In the genomic region with DNA sequence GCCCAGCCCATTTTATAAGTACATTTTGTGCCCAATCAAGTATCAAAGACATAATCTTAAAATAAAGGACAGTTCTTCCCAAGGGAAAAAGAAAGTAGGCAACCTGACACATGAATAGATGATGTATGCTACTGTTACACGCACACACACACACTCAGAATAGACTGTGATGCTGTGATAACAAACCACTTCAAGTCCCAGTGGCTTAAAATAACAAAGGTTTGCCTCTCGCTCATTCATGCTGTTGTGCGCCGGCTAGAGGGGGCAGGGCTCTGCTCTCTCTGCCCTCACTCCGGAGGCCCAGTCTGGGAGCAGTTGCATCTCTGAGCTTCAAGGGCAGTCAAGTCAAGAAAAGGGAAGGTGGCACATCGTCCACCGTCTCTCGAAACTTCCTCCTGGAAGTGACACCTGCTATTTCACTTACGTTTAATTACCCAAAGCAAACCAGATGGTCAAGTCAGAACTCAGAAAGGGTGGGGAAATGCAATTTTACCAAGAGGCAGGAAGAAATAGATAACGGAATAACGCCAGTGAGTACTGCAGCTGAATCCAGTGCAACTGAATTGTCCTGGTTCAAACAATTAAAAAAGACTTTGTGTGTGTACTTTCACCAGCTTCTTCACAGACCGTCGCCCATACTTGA, we compare ENCODE assay signal across 1 cellular context.
A peak's percentile ranks its signal among the peaks of the same experiment; 100 is the strongest.
TF ChIP-seq lines count a peak whose summit lies in the region.

No MANE protein-coding gene starts in this region.

TF ChIP-seq in K562, 482 proteins besides CTCF, POLR2A, EP300 and RAD21 (continued from another document and continues in another):
- TF ChIP-seq RBM39 (optimal IDR thresholded peaks at IDR 0.05; ENCODE audit: low read depth, low read length) = no peak
- TF ChIP-seq TAF1 (IDR thresholded peaks at IDR 0.05; ENCODE audit: control insufficient read depth, extremely low read depth, insufficient read depth, low read length, severe bottlenecking) = no peak
- TF ChIP-seq SP1 (CRISPR knock-in tag; IDR thresholded peaks at IDR 0.05) = peak; percentile 31; the same call in 1 of the 2 replicates
- TF ChIP-seq SETDB1 (IDR thresholded peaks at IDR 0.05; ENCODE audit: low read length) = no peak
- TF ChIP-seq RBM25 (IDR thresholded peaks at IDR 0.05; ENCODE audit: low read depth, low read length, severe bottlenecking) = no peak
- no peak for TF ChIP-seq IRF2 (CRISPR knock-in tag; IDR thresholded peaks at IDR 0.05)
- no peak for TF ChIP-seq STAT5B (CRISPR knock-in tag; IDR thresholded peaks at IDR 0.05)
- no peak for TF ChIP-seq PHB (CRISPR knock-in tag; IDR thresholded peaks at IDR 0.05)
- no peak for TF ChIP-seq XRCC3 (IDR thresholded peaks at IDR 0.05)
- no peak for TF ChIP-seq MTF1 (CRISPR knock-in tag; IDR thresholded peaks at IDR 0.05; ENCODE audit: borderline replicate concordance)
- TF ChIP-seq ZC3H4 (CRISPR knock-in tag; IDR thresholded peaks at IDR 0.05; ENCODE audit: borderline replicate concordance) = no peak
- no peak for TF ChIP-seq CBX8 (IDR thresholded peaks at IDR 0.05; ENCODE audit: borderline replicate concordance, extremely low read depth, low read depth, low read length, poor library complexity, severe bottlenecking)
- no peak for TF ChIP-seq THRAP3 (IDR thresholded peaks at IDR 0.05; ENCODE audit: borderline replicate concordance)
- no peak for TF ChIP-seq CEBPG (CRISPR knock-in tag; IDR thresholded peaks at IDR 0.05)
- no peak for TF ChIP-seq CEBPG (tag; conservative IDR thresholded peaks at IDR 0.05 in 1 of 2, IDR thresholded peaks at IDR 0.05 in 1 of 2)
- TF ChIP-seq ZNF584 (CRISPR knock-in tag; IDR thresholded peaks at IDR 0.05; ENCODE audit: low read depth) = no peak
- TF ChIP-seq NFXL1 (CRISPR knock-in tag; IDR thresholded peaks at IDR 0.05) = no peak
- 0 out of 2 replicates have a peak, but pooled peaks have one; percentile 19 for TF ChIP-seq SMARCE1 (IDR thresholded peaks at IDR 0.05)
- no peak for TF ChIP-seq NCOA6 (IDR thresholded peaks at IDR 0.05)
- no peak for TF ChIP-seq KLF16 (IDR thresholded peaks at IDR 0.05)
- no peak for TF ChIP-seq ZNF274 (IDR thresholded peaks at IDR 0.05; ENCODE audit: borderline replicate concordance, low read depth, low read length)
- no peak for TF ChIP-seq BMI1 (IDR thresholded peaks at IDR 0.05; ENCODE audit: low read length)
- TF ChIP-seq, protein P1, sequence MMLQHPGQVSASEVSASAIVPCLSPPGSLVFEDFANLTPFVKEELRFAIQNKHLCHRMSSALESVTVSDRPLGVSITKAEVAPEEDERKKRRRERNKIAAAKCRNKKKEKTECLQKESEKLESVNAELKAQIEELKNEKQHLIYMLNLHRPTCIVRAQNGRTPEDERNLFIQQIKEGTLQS (IDR thresholded peaks at IDR 0.05) = peak; percentile 13; the same call in 1 of the 2 replicates
- TF ChIP-seq, protein P1 (CRISPR knock-in tag; conservative IDR thresholded peaks at IDR 0.05) = no peak
- TF ChIP-seq, protein P2, sequence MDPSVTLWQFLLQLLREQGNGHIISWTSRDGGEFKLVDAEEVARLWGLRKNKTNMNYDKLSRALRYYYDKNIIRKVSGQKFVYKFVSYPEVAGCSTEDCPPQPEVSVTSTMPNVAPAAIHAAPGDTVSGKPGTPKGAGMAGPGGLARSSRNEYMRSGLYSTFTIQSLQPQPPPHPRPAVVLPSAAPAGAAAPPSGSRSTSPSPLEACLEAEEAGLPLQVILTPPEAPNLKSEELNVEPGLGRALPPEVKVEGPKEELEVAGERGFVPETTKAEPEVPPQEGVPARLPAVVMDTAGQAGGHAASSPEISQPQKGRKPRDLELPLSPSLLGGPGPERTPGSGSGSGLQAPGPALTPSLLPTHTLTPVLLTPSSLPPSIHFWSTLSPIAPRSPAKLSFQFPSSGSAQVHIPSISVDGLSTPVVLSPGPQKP (CRISPR knock-in tag; IDR thresholded peaks at IDR 0.05) = no peak
- TF ChIP-seq RNF2 (IDR thresholded peaks at IDR 0.05) = no peak
- TF ChIP-seq, protein P3, sequence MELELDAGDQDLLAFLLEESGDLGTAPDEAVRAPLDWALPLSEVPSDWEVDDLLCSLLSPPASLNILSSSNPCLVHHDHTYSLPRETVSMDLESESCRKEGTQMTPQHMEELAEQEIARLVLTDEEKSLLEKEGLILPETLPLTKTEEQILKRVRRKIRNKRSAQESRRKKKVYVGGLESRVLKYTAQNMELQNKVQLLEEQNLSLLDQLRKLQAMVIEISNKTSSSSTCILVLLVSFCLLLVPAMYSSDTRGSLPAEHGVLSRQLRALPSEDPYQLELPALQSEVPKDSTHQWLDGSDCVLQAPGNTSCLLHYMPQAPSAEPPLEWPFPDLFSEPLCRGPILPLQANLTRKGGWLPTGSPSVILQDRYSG (tag; conservative IDR thresholded peaks at IDR 0.05; ENCODE audit: low read depth) = peak; percentile 53; the same call in 1 of the 2 replicates
- TF ChIP-seq, protein P4, sequence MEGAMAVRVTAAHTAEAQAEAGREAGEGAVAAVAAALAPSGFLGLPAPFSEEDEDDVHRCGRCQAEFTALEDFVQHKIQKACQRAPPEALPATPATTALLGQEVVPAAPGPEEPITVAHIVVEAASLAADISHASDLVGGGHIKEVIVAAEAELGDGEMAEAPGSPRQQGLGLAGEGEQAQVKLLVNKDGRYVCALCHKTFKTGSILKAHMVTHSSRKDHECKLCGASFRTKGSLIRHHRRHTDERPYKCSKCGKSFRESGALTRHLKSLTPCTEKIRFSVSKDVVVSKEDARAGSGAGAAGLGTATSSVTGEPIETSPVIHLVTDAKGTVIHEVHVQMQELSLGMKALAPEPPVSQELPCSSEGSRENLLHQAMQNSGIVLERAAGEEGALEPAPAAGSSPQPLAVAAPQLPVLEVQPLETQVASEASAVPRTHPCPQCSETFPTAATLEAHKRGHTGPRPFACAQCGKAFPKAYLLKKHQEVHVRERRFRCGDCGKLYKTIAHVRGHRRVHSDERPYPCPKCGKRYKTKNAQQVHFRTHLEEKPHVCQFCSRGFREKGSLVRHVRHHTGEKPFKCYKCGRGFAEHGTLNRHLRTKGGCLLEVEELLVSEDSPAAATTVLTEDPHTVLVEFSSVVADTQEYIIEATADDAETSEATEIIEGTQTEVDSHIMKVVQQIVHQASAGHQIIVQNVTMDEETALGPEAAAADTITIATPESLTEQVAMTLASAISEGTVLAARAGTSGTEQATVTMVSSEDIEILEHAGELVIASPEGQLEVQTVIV (CRISPR knock-in tag; IDR thresholded peaks at IDR 0.05; ENCODE audit: borderline replicate concordance) = no peak
- TF ChIP-seq CBX3 (IDR thresholded peaks at IDR 0.05; ENCODE audit: borderline replicate concordance in 1 of 2, low read length in 2 of 2) = no peak
- TF ChIP-seq HDAC1 (IDR thresholded peaks at IDR 0.05) = peak in 1 of 2 experiments; percentile 60; a peak in 2 of 4 replicates
- no peak for TF ChIP-seq HNRNPH1 (optimal IDR thresholded peaks at IDR 0.05; ENCODE audit: low read depth, low read length)
- TF ChIP-seq IFI16 (CRISPR knock-in tag; IDR thresholded peaks at IDR 0.05) = no peak
- no peak for TF ChIP-seq ZNF165 (CRISPR knock-in tag; IDR thresholded peaks at IDR 0.05; ENCODE audit: borderline replicate concordance)
- no peak for TF ChIP-seq KAT8 (IDR thresholded peaks at IDR 0.05; ENCODE audit: low read depth)
- TF ChIP-seq FOXJ2 (tag; IDR thresholded peaks at IDR 0.05) = no peak
- 0 out of 4 replicates have a peak, but pooled peaks of 1 of the 2 experiments have one; percentile 19 for TF ChIP-seq TRIM24 (IDR thresholded peaks at IDR 0.05)
- TF ChIP-seq, protein P5, sequence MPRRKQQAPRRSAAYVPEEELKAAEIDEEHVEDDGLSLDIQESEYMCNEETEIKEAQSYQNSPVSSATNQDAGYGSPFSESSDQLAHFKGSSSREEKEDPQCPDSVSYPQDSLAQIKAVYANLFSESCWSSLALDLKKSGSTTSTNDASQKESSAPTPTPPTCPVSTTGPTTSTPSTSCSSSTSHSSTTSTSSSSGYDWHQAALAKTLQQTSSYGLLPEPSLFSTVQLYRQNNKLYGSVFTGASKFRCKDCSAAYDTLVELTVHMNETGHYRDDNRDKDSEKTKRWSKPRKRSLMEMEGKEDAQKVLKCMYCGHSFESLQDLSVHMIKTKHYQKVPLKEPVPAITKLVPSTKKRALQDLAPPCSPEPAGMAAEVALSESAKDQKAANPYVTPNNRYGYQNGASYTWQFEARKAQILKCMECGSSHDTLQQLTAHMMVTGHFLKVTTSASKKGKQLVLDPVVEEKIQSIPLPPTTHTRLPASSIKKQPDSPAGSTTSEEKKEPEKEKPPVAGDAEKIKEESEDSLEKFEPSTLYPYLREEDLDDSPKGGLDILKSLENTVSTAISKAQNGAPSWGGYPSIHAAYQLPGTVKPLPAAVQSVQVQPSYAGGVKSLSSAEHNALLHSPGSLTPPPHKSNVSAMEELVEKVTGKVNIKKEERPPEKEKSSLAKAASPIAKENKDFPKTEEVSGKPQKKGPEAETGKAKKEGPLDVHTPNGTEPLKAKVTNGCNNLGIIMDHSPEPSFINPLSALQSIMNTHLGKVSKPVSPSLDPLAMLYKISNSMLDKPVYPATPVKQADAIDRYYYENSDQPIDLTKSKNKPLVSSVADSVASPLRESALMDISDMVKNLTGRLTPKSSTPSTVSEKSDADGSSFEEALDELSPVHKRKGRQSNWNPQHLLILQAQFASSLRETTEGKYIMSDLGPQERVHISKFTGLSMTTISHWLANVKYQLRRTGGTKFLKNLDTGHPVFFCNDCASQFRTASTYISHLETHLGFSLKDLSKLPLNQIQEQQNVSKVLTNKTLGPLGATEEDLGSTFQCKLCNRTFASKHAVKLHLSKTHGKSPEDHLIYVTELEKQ (CRISPR knock-in tag; IDR thresholded peaks at IDR 0.05) = no peak
- TF ChIP-seq, protein P6, sequence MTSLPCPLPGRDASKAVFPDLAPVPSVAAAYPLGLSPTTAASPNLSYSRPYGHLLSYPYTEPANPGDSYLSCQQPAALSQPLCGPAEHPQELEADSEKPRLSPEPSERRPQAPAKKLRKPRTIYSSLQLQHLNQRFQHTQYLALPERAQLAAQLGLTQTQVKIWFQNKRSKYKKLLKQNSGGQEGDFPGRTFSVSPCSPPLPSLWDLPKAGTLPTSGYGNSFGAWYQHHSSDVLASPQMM (CRISPR knock-in tag; IDR thresholded peaks at IDR 0.05) = no peak
- TF ChIP-seq, protein P7, sequence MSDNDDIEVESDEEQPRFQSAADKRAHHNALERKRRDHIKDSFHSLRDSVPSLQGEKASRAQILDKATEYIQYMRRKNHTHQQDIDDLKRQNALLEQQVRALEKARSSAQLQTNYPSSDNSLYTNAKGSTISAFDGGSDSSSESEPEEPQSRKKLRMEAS (CRISPR knock-in tag; IDR thresholded peaks at IDR 0.05) = no peak
- TF ChIP-seq, protein P8, sequence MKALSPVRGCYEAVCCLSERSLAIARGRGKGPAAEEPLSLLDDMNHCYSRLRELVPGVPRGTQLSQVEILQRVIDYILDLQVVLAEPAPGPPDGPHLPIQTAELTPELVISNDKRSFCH (CRISPR knock-in tag; IDR thresholded peaks at IDR 0.05) = no peak
- TF ChIP-seq, protein P8 (tag; IDR thresholded peaks at IDR 0.05) = peak; percentile 49; the same call in 1 of the 2 replicates
- peak; percentile 11 for TF ChIP-seq PHF20 (IDR thresholded peaks at IDR 0.05; ENCODE audit: partially characterized antibody)
- no peak for TF ChIP-seq ZNF124 (CRISPR knock-in tag; IDR thresholded peaks at IDR 0.05)
- TF ChIP-seq PHTF2 (CRISPR knock-in tag; IDR thresholded peaks at IDR 0.05) = no peak
- no peak for TF ChIP-seq ZBTB8A (IDR thresholded peaks at IDR 0.05; ENCODE audit: partially characterized antibody)
- TF ChIP-seq, protein P9, sequence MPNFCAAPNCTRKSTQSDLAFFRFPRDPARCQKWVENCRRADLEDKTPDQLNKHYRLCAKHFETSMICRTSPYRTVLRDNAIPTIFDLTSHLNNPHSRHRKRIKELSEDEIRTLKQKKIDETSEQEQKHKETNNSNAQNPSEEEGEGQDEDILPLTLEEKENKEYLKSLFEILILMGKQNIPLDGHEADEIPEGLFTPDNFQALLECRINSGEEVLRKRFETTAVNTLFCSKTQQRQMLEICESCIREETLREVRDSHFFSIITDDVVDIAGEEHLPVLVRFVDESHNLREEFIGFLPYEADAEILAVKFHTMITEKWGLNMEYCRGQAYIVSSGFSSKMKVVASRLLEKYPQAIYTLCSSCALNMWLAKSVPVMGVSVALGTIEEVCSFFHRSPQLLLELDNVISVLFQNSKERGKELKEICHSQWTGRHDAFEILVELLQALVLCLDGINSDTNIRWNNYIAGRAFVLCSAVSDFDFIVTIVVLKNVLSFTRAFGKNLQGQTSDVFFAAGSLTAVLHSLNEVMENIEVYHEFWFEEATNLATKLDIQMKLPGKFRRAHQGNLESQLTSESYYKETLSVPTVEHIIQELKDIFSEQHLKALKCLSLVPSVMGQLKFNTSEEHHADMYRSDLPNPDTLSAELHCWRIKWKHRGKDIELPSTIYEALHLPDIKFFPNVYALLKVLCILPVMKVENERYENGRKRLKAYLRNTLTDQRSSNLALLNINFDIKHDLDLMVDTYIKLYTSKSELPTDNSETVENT (CRISPR knock-in tag; IDR thresholded peaks at IDR 0.05) = no peak
- TF ChIP-seq, protein P10, sequence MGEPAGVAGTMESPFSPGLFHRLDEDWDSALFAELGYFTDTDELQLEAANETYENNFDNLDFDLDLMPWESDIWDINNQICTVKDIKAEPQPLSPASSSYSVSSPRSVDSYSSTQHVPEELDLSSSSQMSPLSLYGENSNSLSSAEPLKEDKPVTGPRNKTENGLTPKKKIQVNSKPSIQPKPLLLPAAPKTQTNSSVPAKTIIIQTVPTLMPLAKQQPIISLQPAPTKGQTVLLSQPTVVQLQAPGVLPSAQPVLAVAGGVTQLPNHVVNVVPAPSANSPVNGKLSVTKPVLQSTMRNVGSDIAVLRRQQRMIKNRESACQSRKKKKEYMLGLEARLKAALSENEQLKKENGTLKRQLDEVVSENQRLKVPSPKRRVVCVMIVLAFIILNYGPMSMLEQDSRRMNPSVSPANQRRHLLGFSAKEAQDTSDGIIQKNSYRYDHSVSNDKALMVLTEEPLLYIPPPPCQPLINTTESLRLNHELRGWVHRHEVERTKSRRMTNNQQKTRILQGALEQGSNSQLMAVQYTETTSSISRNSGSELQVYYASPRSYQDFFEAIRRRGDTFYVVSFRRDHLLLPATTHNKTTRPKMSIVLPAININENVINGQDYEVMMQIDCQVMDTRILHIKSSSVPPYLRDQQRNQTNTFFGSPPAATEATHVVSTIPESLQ (CRISPR knock-in tag; IDR thresholded peaks at IDR 0.05) = no peak
- no peak for TF ChIP-seq ZKSCAN1 (IDR thresholded peaks at IDR 0.05; ENCODE audit: low read depth, low read length)
- TF ChIP-seq, protein P11, sequence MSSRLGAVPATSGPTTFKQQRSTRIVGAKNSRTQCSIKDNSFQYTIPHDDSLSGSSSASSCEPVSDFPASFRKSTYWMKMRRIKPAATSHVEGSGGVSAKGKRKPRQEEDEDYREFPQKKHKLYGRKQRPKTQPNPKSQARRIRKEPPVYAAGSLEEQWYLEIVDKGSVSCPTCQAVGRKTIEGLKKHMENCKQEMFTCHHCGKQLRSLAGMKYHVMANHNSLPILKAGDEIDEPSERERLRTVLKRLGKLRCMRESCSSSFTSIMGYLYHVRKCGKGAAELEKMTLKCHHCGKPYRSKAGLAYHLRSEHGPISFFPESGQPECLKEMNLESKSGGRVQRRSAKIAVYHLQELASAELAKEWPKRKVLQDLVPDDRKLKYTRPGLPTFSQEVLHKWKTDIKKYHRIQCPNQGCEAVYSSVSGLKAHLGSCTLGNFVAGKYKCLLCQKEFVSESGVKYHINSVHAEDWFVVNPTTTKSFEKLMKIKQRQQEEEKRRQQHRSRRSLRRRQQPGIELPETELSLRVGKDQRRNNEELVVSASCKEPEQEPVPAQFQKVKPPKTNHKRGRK (tag; IDR thresholded peaks at IDR 0.05) = no peak
- TF ChIP-seq SNRNP70 (optimal IDR thresholded peaks at IDR 0.05; ENCODE audit: low read depth, low read length) = no peak
- peak; percentile 37; the same call in 1 of the 2 replicates for TF ChIP-seq MTA2 (IDR thresholded peaks at IDR 0.05; ENCODE audit: low read depth)
